Comparison of ENCODE assay signal across 20 cellular contexts in the genomic region with DNA sequence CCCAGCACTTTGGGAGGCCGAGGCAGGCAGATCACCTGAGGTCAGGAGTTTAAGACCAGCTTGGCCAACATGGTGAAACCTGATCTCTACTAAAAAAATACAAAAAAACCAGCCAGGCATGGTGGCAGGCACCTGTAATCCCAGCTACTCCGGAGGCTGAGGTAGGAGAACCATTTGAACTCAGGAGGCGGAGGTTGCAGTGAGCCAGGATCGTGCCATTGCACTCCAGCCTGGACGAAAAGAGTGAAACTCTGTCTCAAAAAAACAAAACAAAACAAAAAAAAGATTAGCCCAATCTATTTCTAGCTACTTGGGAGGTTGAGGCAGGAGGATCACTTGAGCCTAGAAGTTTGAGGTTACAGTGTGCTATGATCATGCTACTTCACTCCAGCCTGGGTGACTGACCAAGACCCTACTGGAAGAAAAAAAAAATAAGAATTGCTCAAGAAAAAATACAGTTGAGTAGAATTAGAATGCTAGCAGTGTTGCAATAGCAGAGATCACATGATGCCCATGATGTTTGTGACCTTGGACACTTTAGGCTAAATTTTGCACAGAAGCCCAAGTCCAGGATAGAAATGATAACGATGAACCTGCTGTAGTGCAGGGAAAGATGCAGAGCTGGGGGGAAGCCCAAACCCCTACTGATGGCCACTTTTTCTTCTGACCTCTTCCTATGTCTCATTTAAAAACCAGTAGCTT.
DNase-seq lines count a peak whose midpoint lies in the region; ATAC-seq and TF ChIP-seq lines count a peak whose summit lies in the region.
"Had no signal": no experiment of that assay in that cellular context is flagged by ENCODE, and none has a peak within 500 bp of the region (broad histone marks: within the 10 kb centered on the region; RNA-seq: fewer than 3 reads in every experiment).

No MANE protein-coding gene starts in this region.

- no peaks in the 10 kb centered on the region for H3K36me3 ChIP-seq in gastrocnemius medialis

- in situ Hi-C loops in gastrocnemius medialis (cut with MboI; ENCODE audit: low sequenced_read_pairs in 4 of 4): no loop called here

- no peak overlapping the region for H3K4me3 ChIP-seq in fibroblast of mammary gland (ENCODE audit: control insufficient read depth, low read depth, low read length)
- H3K4me3 ChIP-seq in gastrocnemius medialis: no peak overlapping the region
- H3K4me3 ChIP-seq: mucosa of descending colon had no signal

- ATAC-seq in gastrocnemius medialis: peak; percentile 25 to 79
- no peak for ATAC-seq in HG03460 (IDR thresholded peaks at IDR 0.05; ENCODE audit: unreplicated experiment)
- no peak for ATAC-seq in GM21447 (IDR thresholded peaks at IDR 0.05; ENCODE audit: unreplicated experiment)
- ATAC-seq: foreskin keratinocyte, mucosa of descending colon, Panc1 had no signal

- H3K27me3 ChIP-seq in gastrocnemius medialis: no peaks in the 10 kb centered on the region
- H3K27me3 ChIP-seq: foreskin keratinocyte had no signal

- H3K4me1 ChIP-seq in gastrocnemius medialis: peaks cover 9 to 20% of the 10 kb centered on the region in 2 donors

- peak overlapping the region; percentile 40 to 56 (median 54) for H3K27ac ChIP-seq in gastrocnemius medialis
- H3K27ac ChIP-seq: foreskin keratinocyte had no signal

- TF ChIP-seq CTCF in fibroblast of mammary gland (conservative IDR thresholded peaks at IDR 0.05; ENCODE audit: control insufficient read depth, insufficient read depth, low read depth, low read length) (no peak), gastrocnemius medialis (IDR thresholded peaks at IDR 0.05 in 4 of 5, conservative IDR thresholded peaks at IDR 0.05 in 1 of 5) (no peak)

- DNase-seq in HCEC 1CT: peak; percentile 61
- DNase-seq in NOMO-1 treated with dmso at 0.1 percent for 144 hours (lab: John Stamatoyannopoulos, UW; ENCODE audit: unreplicated experiment): peak; percentile 38
- DNase-seq in fibroblast of mammary gland (ENCODE audit: low read depth): peak; percentile 68
- DNase-seq in gastrocnemius medialis: no peak
- DNase-seq in activated effector memory CD4-positive, alpha-beta T cell treated with anti-CD3 and anti-CD28 coated beads, Interleukin-2, amount 50 U/mL, for 16 hours: no peak
- DNase-seq: activated CD4-positive, alpha-beta T cell treated with anti-CD3 and anti-CD28 coated beads for 48 hours; activated T-cell treated with anti-CD3 and anti-CD28 coated beads, Interleukin-2, amount 50 U/mL, for 4 hours; anterior cingulate cortex; CD4-positive, alpha-beta memory T cell; dermis blood vessel endothelial cell; foreskin keratinocyte; immature natural killer cell; mucosa of descending colon; NCI-H1092 treated with DMSO at 0.1 percent for 48 hours; NCI-H345; stimulated activated CD4-positive, alpha-beta T cell treated with anti-CD3 and anti-CD28 coated beads, Interleukin-2, amount 100 ng/mL, for 24 hours; stimulated activated CD8-positive, alpha-beta memory T cell treated with anti-CD3 and anti-CD28 coated beads, Interleukin-4, amount 100 ng/mL, for 48 hours had no signal

- intact Hi-C loops in gastrocnemius medialis (cut with DNase I; ENCODE audit: low total_unique reads): no loop called here

- H3K9me3 ChIP-seq in gastrocnemius medialis: no peaks in the 10 kb centered on the region
- H3K9me3 ChIP-seq: mucosa of descending colon had no signal

- no peak for TF ChIP-seq POLR2A in gastrocnemius medialis (IDR thresholded peaks at IDR 0.05)

Comparison
In these comparisons a context has a peak if more than half of its experiments do, and no peak if none do; other contexts are left out.
1. DNase-seq: peak in HCEC 1CT (single experiment), NOMO-1 treated with dmso at 0.1 percent for 144 hours (single experiment) and fibroblast of mammary gland (single experiment); none in gastrocnemius medialis (0 of 2) and activated effector memory CD4-positive, alpha-beta T cell treated with anti-CD3 and anti-CD28 coated beads, Interleukin-2, amount 50 U/mL, for 16 hours (single experiment).
2. ATAC-seq: peak in gastrocnemius medialis (2 of 2); none in HG03460 (single experiment) and GM21447 (single experiment).